In genomic region chr12:12872934-12873275, GRCh38 we compare ENCODE assay signal across 16 cellular contexts. TPM values are rescaled to one million over a fixed set of nuclear protein-coding genes. Genes with fewer than 3 reads are reported as not detected.
DNase-seq lines count a peak whose midpoint lies in the region; ATAC-seq and TF ChIP-seq lines count a peak whose summit lies in the region.
"Had no signal": no experiment of that assay in that cellular context is flagged by ENCODE, and none has a peak within 500 bp of the region (broad histone marks: within the 10 kb centered on the region; RNA-seq: fewer than 3 reads in every experiment).

No MANE protein-coding gene starts in this region.

- H3K9ac ChIP-seq in HUES48 (ENCODE audit: low read depth, low read length): no peak overlapping the region

- peak in 1 of 2 donors; percentile 3 for ATAC-seq in upper lobe of left lung (ENCODE audit: low FRiP score in 2 of 2)
- no peak for ATAC-seq in GM19023 (IDR thresholded peaks at IDR 0.05; ENCODE audit: unreplicated experiment)
- no peak for ATAC-seq in activated CD8-positive, alpha-beta memory T cell treated with anti-CD3 and anti-CD28 coated beads, Interleukin-2, amount 10 ng/mL, durations not matched to agents 7 days and 5 days
- ATAC-seq: left ventricle myocardium superior had no signal

- H3K27me3 ChIP-seq in HUES48 (ENCODE audit: control insufficient read depth, insufficient read depth, low read length) (no peaks in the 10 kb centered on the region), upper lobe of left lung (no peaks in the 10 kb centered on the region), esophagus muscularis mucosa (no peaks in the 10 kb centered on the region)
- H3K27me3 ChIP-seq: neutrophil, tibial artery had no signal

- no peak for TF ChIP-seq CTCF in upper lobe of left lung (IDR thresholded peaks at IDR 0.05)
- no peak for TF ChIP-seq CTCF in esophagus muscularis mucosa (IDR thresholded peaks at IDR 0.05)

- H3K4me1 ChIP-seq in HUES48 (ENCODE audit: control insufficient read depth, insufficient read depth, low read length) (peaks cover 26% of the 10 kb centered on the region), upper lobe of left lung (peaks cover 0 to 14% (median 4%) of the 10 kb centered on the region in 4 donors), esophagus muscularis mucosa (no peaks in the 10 kb centered on the region)

- WGBS in upper lobe of left lung, 2 donors: 77 to 95% methylated on average over 2 of the region's 2 CpGs
- 85% methylated on average over 2 of the region's 2 CpGs for WGBS in esophagus muscularis mucosa

- intact Hi-C loops in esophagus muscularis mucosa (cut with DNase I): no loop called here

- no peak overlapping the region for H3K27ac Mint-ChIP-seq in activated CD8-positive, alpha-beta memory T cell treated with anti-CD3 and anti-CD28 coated beads, Interleukin-2, amount 10 ng/mL, durations not matched to agents 7 days and 5 days
- H3K27ac Mint-ChIP-seq: activated B cell treated with CpG ODN at 0.5 μM for 24 hours had no signal

- no peak overlapping the region for H3K4me3 ChIP-seq in HUES48 (ENCODE audit: low read depth, low read length)
- no peak overlapping the region for H3K4me3 ChIP-seq in upper lobe of left lung
- H3K4me3 ChIP-seq in esophagus muscularis mucosa: no peak overlapping the region
- H3K4me3 ChIP-seq: tibial artery had no signal

- no peak overlapping the region for H3K4me3 Mint-ChIP-seq in activated CD8-positive, alpha-beta memory T cell treated with anti-CD3 and anti-CD28 coated beads, Interleukin-2, amount 10 ng/mL, durations not matched to agents 7 days and 5 days
- H3K4me3 Mint-ChIP-seq: activated B cell treated with CpG ODN at 0.5 μM for 24 hours had no signal

- H3K4me1 Mint-ChIP-seq in activated CD8-positive, alpha-beta memory T cell treated with anti-CD3 and anti-CD28 coated beads, Interleukin-2, amount 10 ng/mL, durations not matched to agents 7 days and 5 days: no peaks in the 10 kb centered on the region
- H3K4me1 Mint-ChIP-seq: activated B cell treated with CpG ODN at 0.5 μM for 24 hours had no signal

- TF ChIP-seq POLR2A in upper lobe of left lung (IDR thresholded peaks at IDR 0.05) (no peak), esophagus muscularis mucosa (IDR thresholded peaks at IDR 0.05; ENCODE audit: low read depth) (no peak)

- DNase-seq in astrocyte of the hippocampus (ENCODE audit: low read depth, low spot score) (peak; percentile 28), hepatic stellate cell (ENCODE audit: low spot score) (peak; percentile 20), upper lobe of left lung (no peak), NCI-H2081 (lab: John Stamatoyannopoulos, UW) (no peak), esophagus muscularis mucosa (ENCODE audit: extremely low spot score) (no peak)
- no peak for DNase-seq in activated CD8-positive, alpha-beta memory T cell treated with anti-CD3 and anti-CD28 coated beads, Interleukin-2, amount 10 ng/mL, durations not matched to agents 7 days and 5 days
- DNase-seq: activated B cell treated with CpG ODN at 0.5 μM for 24 hours; activated T-cell treated with anti-CD3 and anti-CD28 coated beads for 4 hours; effector CD8-positive, alpha-beta T cell; left ventricle myocardium superior; NCI-H1048; NCI-H524; tibial artery had no signal

- H3K9me3 ChIP-seq in HUES48 (ENCODE audit: control insufficient read depth, insufficient read depth, low read length) (no peaks in the 10 kb centered on the region), upper lobe of left lung (no peaks in the 10 kb centered on the region), esophagus muscularis mucosa (no peaks in the 10 kb centered on the region)
- H3K9me3 ChIP-seq: neutrophil, tibial artery had no signal

- CTCF ChIA-PET in activated CD8-positive, alpha-beta memory T cell treated with anti-CD3 and anti-CD28 coated beads, Interleukin-2, amount 10 ng/mL, durations not matched to agents 7 days and 5 days (lab: Charles Lee): no interaction called here

- H3K36me3 ChIP-seq in HUES48 (ENCODE audit: control insufficient read depth, insufficient read depth, low read length): no peaks in the 10 kb centered on the region
- no peaks in the 10 kb centered on the region for H3K36me3 ChIP-seq in upper lobe of left lung
- H3K36me3 ChIP-seq in esophagus muscularis mucosa: no peaks in the 10 kb centered on the region
- H3K36me3 ChIP-seq: neutrophil, tibial artery had no signal

- H3K27ac ChIP-seq in HUES48 (ENCODE audit: low read depth, low read length) (peak overlapping the region; percentile 69), upper lobe of left lung (peak overlapping the region in 3 of 4 donors; percentile 2 to 71 (median 64)), esophagus muscularis mucosa (replicated peaks in 1 of 4) (no peak overlapping the region)
- H3K27ac ChIP-seq: neutrophil, tibial artery had no signal

- no peaks in the 10 kb centered on the region for H3K9me3 Mint-ChIP-seq in activated CD8-positive, alpha-beta memory T cell treated with anti-CD3 and anti-CD28 coated beads, Interleukin-2, amount 10 ng/mL, durations not matched to agents 7 days and 5 days (ENCODE audit: low read depth)
- H3K9me3 Mint-ChIP-seq: activated B cell treated with CpG ODN at 0.5 μM for 24 hours had no signal

- H3K36me3 Mint-ChIP-seq in activated CD8-positive, alpha-beta memory T cell treated with anti-CD3 and anti-CD28 coated beads, Interleukin-2, amount 10 ng/mL, durations not matched to agents 7 days and 5 days: no peaks in the 10 kb centered on the region

- TF ChIP-seq EP300 in upper lobe of left lung (IDR thresholded peaks at IDR 0.05) (no peak), esophagus muscularis mucosa (IDR thresholded peaks at IDR 0.05) (no peak)

- peaks cover 6% of the 10 kb centered on the region for H3K27me3 Mint-ChIP-seq in activated CD8-positive, alpha-beta memory T cell treated with anti-CD3 and anti-CD28 coated beads, Interleukin-2, amount 10 ng/mL, durations not matched to agents 7 days and 5 days
- H3K27me3 Mint-ChIP-seq: activated B cell treated with CpG ODN at 0.5 μM for 24 hours had no signal

RNA-seq across cellular contexts. Expression of gene GPRC5A, which starts 18.5 kb away (rescaled TPM):
- total RNA-seq in upper lobe of left lung (100 to 1,000 TPM; 194 to 890 (median 653) TPM), esophagus muscularis mucosa (10 to 100 TPM in 1 of 4 donors, 1 to 10 TPM in 3; 2.9 to 30.0 (median 3.8) TPM)
- not detected for total RNA-seq in activated CD8-positive, alpha-beta memory T cell treated with anti-CD3 and anti-CD28 coated beads, Interleukin-2, amount 10 ng/mL, durations not matched to agents 7 days and 5 days
- total RNA-seq: activated B cell treated with CpG ODN at 0.5 μM for 24 hours had no signal

RNA-seq across cellular contexts. Expression of gene DDX47, which starts 59.8 kb away (rescaled TPM):
- total RNA-seq in upper lobe of left lung (10 to 100 TPM; 34.0 to 64.0 (median 45.2) TPM), esophagus muscularis mucosa (10 to 100 TPM; 37.1 to 67.1 (median 53.9) TPM)
- total RNA-seq in activated CD8-positive, alpha-beta memory T cell treated with anti-CD3 and anti-CD28 coated beads, Interleukin-2, amount 10 ng/mL, durations not matched to agents 7 days and 5 days: 10 to 100 TPM; 56.0 to 68.0 TPM

Comparison
In these comparisons a context has a peak if more than half of its experiments do, and no peak if none do; other contexts are left out.
1. H3K27ac ChIP-seq: peak in HUES48 (single experiment) and upper lobe of left lung (3 of 4); none in esophagus muscularis mucosa (0 of 4).
2. DNase-seq: peak in astrocyte of the hippocampus (single experiment) and hepatic stellate cell (single experiment); none in upper lobe of left lung (0 of 2), NCI-H2081 (0 of 2), esophagus muscularis mucosa (single experiment) and activated CD8-positive, alpha-beta memory T cell treated with anti-CD3 and anti-CD28 coated beads, Interleukin-2, amount 10 ng/mL, durations not matched to agents 7 days and 5 days (single experiment).
3. RNA of gene GPRC5A, which starts 18.5 kb away (total RNA-seq): 194 to 890 TPM in upper lobe of left lung; 2.9 to 30.0 TPM in esophagus muscularis mucosa and not detected in activated CD8-positive, alpha-beta memory T cell treated with anti-CD3 and anti-CD28 coated beads, Interleukin-2, amount 10 ng/mL, durations not matched to agents 7 days and 5 days; every median in the first group is over 4 times any median in the second.